7 cellular contexts compared by ENCODE assay signal in the genomic region with DNA sequence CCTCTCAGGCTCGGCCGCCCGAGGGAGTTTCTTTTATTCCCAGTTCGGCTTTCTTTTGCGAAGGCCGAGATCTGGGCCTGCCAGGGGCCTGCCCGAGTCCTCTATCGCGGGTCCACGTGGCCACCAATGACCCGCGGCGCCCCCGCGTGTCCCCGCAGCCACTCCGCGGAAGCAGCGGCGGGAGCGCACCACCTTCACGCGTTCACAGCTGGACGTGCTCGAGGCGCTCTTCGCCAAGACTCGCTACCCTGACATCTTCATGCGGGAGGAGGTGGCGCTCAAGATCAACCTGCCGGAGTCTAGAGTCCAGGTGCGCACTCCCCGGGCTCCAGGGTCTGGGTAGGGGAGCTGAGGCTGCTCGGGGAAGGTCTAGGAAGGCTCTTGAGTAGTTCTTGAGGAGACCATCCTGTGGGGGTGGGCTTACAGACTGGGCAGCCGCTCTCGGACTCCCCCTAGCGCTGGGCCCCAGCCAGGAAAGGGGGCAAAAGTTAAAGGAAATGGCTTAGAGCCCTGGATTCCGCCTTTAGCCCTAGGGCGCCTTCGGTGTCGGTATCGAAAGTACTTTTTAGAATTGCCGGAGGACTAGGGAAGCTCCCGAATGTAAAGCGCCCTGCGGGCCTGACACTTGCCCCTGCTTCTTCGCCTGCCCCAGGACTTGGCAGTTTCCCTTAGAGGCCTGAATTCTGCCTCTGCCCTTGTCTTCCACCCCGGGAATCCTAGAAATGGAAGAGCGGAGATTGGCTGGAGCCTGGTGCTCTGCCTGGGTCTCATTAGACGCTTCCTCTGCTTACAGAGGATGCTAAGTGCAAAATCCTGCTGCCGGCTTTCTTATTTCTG. TPM values are rescaled to one million over a fixed set of nuclear protein-coding genes. Genes with fewer than 3 reads are reported as not detected.
DNase-seq lines count a peak whose midpoint lies in the region; ATAC-seq and TF ChIP-seq lines count a peak whose summit lies in the region.

No MANE protein-coding gene starts in this region.

- peaks cover 88% of the 10 kb centered on the region for H3K27me3 Mint-ChIP-seq in activated CD8-positive, alpha-beta memory T cell treated with anti-CD3 and anti-CD28 coated beads, Interleukin-2, amount 10 ng/mL, durations not matched to agents 7 days and 5 days

- H3K4me3 Mint-ChIP-seq in activated CD8-positive, alpha-beta memory T cell treated with anti-CD3 and anti-CD28 coated beads, Interleukin-2, amount 10 ng/mL, durations not matched to agents 7 days and 5 days: peak overlapping the region; percentile 61

- H3K27me3 ChIP-seq in iPS DF 6.9 (ENCODE audit: control insufficient read depth, insufficient read depth, low read length) (peaks cover 82% of the 10 kb centered on the region), spleen (replicated peaks in 1 of 7) (peaks cover 24 to 100% (median 100%) of the 10 kb centered on the region in 7 donors)

- no CpG with 5 or more reads among the region's 51 CpGs for WGBS in iPS DF 6.9 (ENCODE audit: insufficient coverage, insufficient read length)
- WGBS in spleen, 5 donors: 4 to 8% (median 4%) methylated on average over 28 to 51 of the region's 51 CpGs

- in situ Hi-C loops in GM13977 (cut with MboI; ENCODE audit: low pct_unique_long_range_greater_than_20kb, low sequenced_read_pairs, unreplicated experiment): no loop called here

- H3K36me3 Mint-ChIP-seq in activated CD8-positive, alpha-beta memory T cell treated with anti-CD3 and anti-CD28 coated beads, Interleukin-2, amount 10 ng/mL, durations not matched to agents 7 days and 5 days: no peaks in the 10 kb centered on the region

- intact Hi-C loops in spleen (cut with DNase I; ENCODE audit: low total_unique reads): no loop called here

- H3K4me1 Mint-ChIP-seq in activated CD8-positive, alpha-beta memory T cell treated with anti-CD3 and anti-CD28 coated beads, Interleukin-2, amount 10 ng/mL, durations not matched to agents 7 days and 5 days: peaks cover 62% of the 10 kb centered on the region

- DNase-seq in GM13977 (ENCODE audit: low spot score) (peak; percentile 69), iPS DF 6.9 (ENCODE audit: low read depth, low spot score) (no peak), spleen (no peak), NK-92 (lab: John Stamatoyannopoulos, UW; ENCODE audit: unreplicated experiment) (no peak)
- DNase-seq in activated CD8-positive, alpha-beta memory T cell treated with anti-CD3 and anti-CD28 coated beads, Interleukin-2, amount 10 ng/mL, durations not matched to agents 7 days and 5 days: peak; percentile 63

- H3K36me3 ChIP-seq in iPS DF 6.9 (ENCODE audit: control insufficient read depth, insufficient read depth, low read length) (peaks cover 4% of the 10 kb centered on the region; the same call in 1 of the 2 replicates), spleen (no peaks in the 10 kb centered on the region)

- H3K9me3 ChIP-seq in iPS DF 6.9 (ENCODE audit: control insufficient read depth, insufficient read depth, low read length) (no peaks in the 10 kb centered on the region), spleen (peaks cover 0 to 8% (median 0%) of the 10 kb centered on the region in 8 donors)

- no peak for ATAC-seq in activated CD8-positive, alpha-beta memory T cell treated with anti-CD3 and anti-CD28 coated beads, Interleukin-2, amount 10 ng/mL, durations not matched to agents 7 days and 5 days
- ATAC-seq in GM21737 (IDR thresholded peaks at IDR 0.05; ENCODE audit: unreplicated experiment) (no peak), GM18909 (IDR thresholded peaks at IDR 0.05; ENCODE audit: poor library complexity, unreplicated experiment) (no peak)

- TF ChIP-seq CTCF in GM13977 (IDR thresholded peaks at IDR 0.05; ENCODE audit: extremely low read depth, insufficient read depth, missing control alignments) (peak; percentile 73), spleen (IDR thresholded peaks at IDR 0.05 in 8 of 11, conservative IDR thresholded peaks at IDR 0.05 in 3 of 11) (no peak)

- H3K9me3 Mint-ChIP-seq in activated CD8-positive, alpha-beta memory T cell treated with anti-CD3 and anti-CD28 coated beads, Interleukin-2, amount 10 ng/mL, durations not matched to agents 7 days and 5 days (ENCODE audit: low read depth): no peaks in the 10 kb centered on the region

- CTCF ChIA-PET in activated CD8-positive, alpha-beta memory T cell treated with anti-CD3 and anti-CD28 coated beads, Interleukin-2, amount 10 ng/mL, durations not matched to agents 7 days and 5 days (lab: Charles Lee): no interaction called here

- no peak overlapping the region for H3K27ac ChIP-seq in iPS DF 6.9 (ENCODE audit: low read length)
- H3K27ac ChIP-seq in spleen: no peak overlapping the region

- peak overlapping the region; percentile 54 for H3K27ac Mint-ChIP-seq in activated CD8-positive, alpha-beta memory T cell treated with anti-CD3 and anti-CD28 coated beads, Interleukin-2, amount 10 ng/mL, durations not matched to agents 7 days and 5 days

- no peak for TF ChIP-seq POLR2A in spleen (IDR thresholded peaks at IDR 0.05)

- H3K4me3 ChIP-seq in iPS DF 6.9 (ENCODE audit: low read length): peak overlapping the region; percentile 16; the same call in 1 of the 2 replicates
- peak overlapping the region in 7 of 8 donors; percentile 16 to 60 (median 32) for H3K4me3 ChIP-seq in spleen

- H3K4me1 ChIP-seq in iPS DF 6.9 (ENCODE audit: control insufficient read depth, insufficient read depth, low read length): peaks cover 20% of the 10 kb centered on the region; the same call in 1 of the 2 replicates
- H3K4me1 ChIP-seq in spleen: peaks cover 46 to 100% (median 96%) of the 10 kb centered on the region in 6 donors

RNA-seq across cellular contexts. Expression of a gene that starts 3.5 kb away (rescaled TPM):
- under 1 TPM; 0.26 to 0.58 TPM for total RNA-seq in activated CD8-positive, alpha-beta memory T cell treated with anti-CD3 and anti-CD28 coated beads, Interleukin-2, amount 10 ng/mL, durations not matched to agents 7 days and 5 days
- under 1 TPM in 2 of 7 donors, not detected in 5; 0.23 to 0.37 TPM for total RNA-seq in spleen
- not detected for polyA plus RNA-seq in spleen

Comparison
In these comparisons a context has a peak if more than half of its experiments do, and no peak if none do; other contexts are left out.
1. DNase-seq: peak in GM13977 (single experiment) and activated CD8-positive, alpha-beta memory T cell treated with anti-CD3 and anti-CD28 coated beads, Interleukin-2, amount 10 ng/mL, durations not matched to agents 7 days and 5 days (single experiment); none in iPS DF 6.9 (single experiment), spleen (single experiment) and NK-92 (single experiment).